14 cellular contexts compared by ENCODE assay signal in the genomic region with DNA sequence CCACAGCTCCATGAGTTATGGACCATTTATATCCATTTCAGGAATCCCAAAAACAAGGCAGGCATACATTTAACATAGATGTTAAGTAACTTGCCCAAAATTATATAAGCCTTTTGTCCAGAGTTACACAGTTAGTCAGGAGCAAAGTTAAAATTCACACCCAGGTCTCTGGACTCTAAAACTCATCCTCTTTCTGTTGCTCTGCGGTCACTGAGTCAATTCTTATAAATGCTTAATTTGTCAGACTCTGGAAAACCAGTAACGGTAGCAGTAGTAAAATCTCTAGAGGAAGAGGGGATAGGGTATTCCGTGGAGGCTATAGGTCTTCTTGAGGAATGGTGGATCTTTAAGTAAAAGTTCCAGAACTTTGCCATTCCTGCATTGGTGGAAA.
DNase-seq lines count a peak whose midpoint lies in the region; ATAC-seq and TF ChIP-seq lines count a peak whose summit lies in the region.
"Had no signal": no experiment of that assay in that cellular context is flagged by ENCODE, and none has a peak within 500 bp of the region (broad histone marks: within the 10 kb centered on the region; RNA-seq: fewer than 3 reads in every experiment).

No MANE protein-coding gene starts in this region.

- H3K4me1 Mint-ChIP-seq in natural killer cell: peaks cover 49 to 58% of the 10 kb centered on the region in 2 donors
- peaks cover 38% of the 10 kb centered on the region for H3K4me1 Mint-ChIP-seq in activated naive CD4-positive, alpha-beta T cell treated with anti-CD3 and anti-CD28 coated beads for 36 hours (ENCODE audit: low read depth)

- H3K27me3 ChIP-seq in BLaER1 treated with 17β-estradiol and CSF1 and Interleukin-3, amounts not matched to agents 10 nM and 100 nM: no peaks in the 10 kb centered on the region
- H3K27me3 ChIP-seq in HAP-1 (ENCODE audit: low read depth) (no peaks in the 10 kb centered on the region), BE2C (no peaks in the 10 kb centered on the region)
- H3K27me3 ChIP-seq: sigmoid colon had no signal

- peak overlapping the region in 2 of 11 experiments; percentile 49 to 52; a peak in 3 of 22 replicates for H3K9ac ChIP-seq in BLaER1 treated with 17β-estradiol and CSF1 and Interleukin-3, amounts not matched to agents 10 nM and 100 nM

- peak overlapping the region in 1 of 2 donors; percentile 86 for H3K27ac Mint-ChIP-seq in natural killer cell
- no peak overlapping the region for H3K27ac Mint-ChIP-seq in activated naive CD4-positive, alpha-beta T cell treated with anti-CD3 and anti-CD28 coated beads for 36 hours

- H3K4me3 Mint-ChIP-seq in natural killer cell: peak overlapping the region; percentile 59
- no peak overlapping the region for H3K4me3 Mint-ChIP-seq in activated naive CD4-positive, alpha-beta T cell treated with anti-CD3 and anti-CD28 coated beads for 36 hours
- H3K4me3 Mint-ChIP-seq: brain had no signal

- TF ChIP-seq CTCF in natural killer cell (IDR thresholded peaks at IDR 0.05): no peak
- TF ChIP-seq CTCF in BE2C (IDR thresholded peaks at IDR 0.05; ENCODE audit: low read depth, low read length): no peak

- H3K36me3 ChIP-seq in BLaER1 treated with 17β-estradiol and CSF1 and Interleukin-3, amounts not matched to agents 10 nM and 100 nM: no peaks in the 10 kb centered on the region
- H3K36me3 ChIP-seq in HAP-1 (replicated peaks) (no peaks in the 10 kb centered on the region), BE2C (no peaks in the 10 kb centered on the region)
- H3K36me3 ChIP-seq: sigmoid colon had no signal

- CTCF ChIA-PET in activated naive CD4-positive, alpha-beta T cell treated with anti-CD3 and anti-CD28 coated beads for 36 hours (lab: Charles Lee): no interaction called here

- DNase-seq in natural killer cell (no peak), NCI-H446 (lab: John Stamatoyannopoulos, UW) (no peak), HAP-1 (ENCODE audit: low spot score in 2 of 2) (no peak), BE2C (no peak)
- no peak for DNase-seq in activated naive CD4-positive, alpha-beta T cell treated with anti-CD3 and anti-CD28 coated beads for 36 hours
- DNase-seq: activated naive CD4-positive, alpha-beta T cell; NCI-H2171; SIG-M5; sigmoid colon had no signal

- intact Hi-C loops in natural killer cell (cut with micrococcal nuclease): loop anchor here (5.0 to 10.0 kb wide), 2 partner anchors 40 to 103 kb away; no protein-coding TSS in a partner anchor
- intact Hi-C loops in activated naive CD4-positive, alpha-beta T cell treated with anti-CD3 and anti-CD28 coated beads for 36 hours (cut with micrococcal nuclease): loop anchor here (5.0 kb wide), 3 partner anchors 40 to 190 kb away; no protein-coding TSS in a partner anchor

- ATAC-seq in GM19452 (IDR thresholded peaks at IDR 0.05; ENCODE audit: unreplicated experiment) (peak; percentile 28), HG03521 (IDR thresholded peaks at IDR 0.05; ENCODE audit: unreplicated experiment) (peak; percentile 4), natural killer cell (no peak)

- in situ Hi-C loops in HAP-1 (cut with MboI; ENCODE audit: low sequenced_read_pairs): no loop called here

- no peaks in the 10 kb centered on the region for H4K20me1 ChIP-seq in BLaER1 treated with 17β-estradiol and CSF1 and Interleukin-3, amounts not matched to agents 10 nM and 100 nM

- H3K36me3 Mint-ChIP-seq in natural killer cell: no peaks in the 10 kb centered on the region
- H3K36me3 Mint-ChIP-seq in activated naive CD4-positive, alpha-beta T cell treated with anti-CD3 and anti-CD28 coated beads for 36 hours (ENCODE audit: low read depth): no peaks in the 10 kb centered on the region
- H3K36me3 Mint-ChIP-seq: brain had no signal

- no peaks in the 10 kb centered on the region for H3K9me3 Mint-ChIP-seq in natural killer cell
- no peaks in the 10 kb centered on the region for H3K9me3 Mint-ChIP-seq in activated naive CD4-positive, alpha-beta T cell treated with anti-CD3 and anti-CD28 coated beads for 36 hours
- H3K9me3 Mint-ChIP-seq: brain had no signal

- peak overlapping the region; percentile 60 to 88 (median 82) for H3K4me2 ChIP-seq in BLaER1 treated with 17β-estradiol and CSF1 and Interleukin-3, amounts not matched to agents 10 nM and 100 nM

- peak overlapping the region in 8 of 11 experiments; percentile 52 to 75 (median 68); a peak in 15 of 22 replicates for H3K27ac ChIP-seq in BLaER1 treated with 17β-estradiol and CSF1 and Interleukin-3, amounts not matched to agents 10 nM and 100 nM

- no peaks in the 10 kb centered on the region for H3K9me3 ChIP-seq in BLaER1 treated with 17β-estradiol and CSF1 and Interleukin-3, amounts not matched to agents 10 nM and 100 nM (replicated peaks in 1 of 11)
- H3K9me3 ChIP-seq in HAP-1: no peaks in the 10 kb centered on the region
- H3K9me3 ChIP-seq in BE2C: no peaks in the 10 kb centered on the region
- H3K9me3 ChIP-seq: sigmoid colon had no signal

- peaks cover 31 to 58% (median 47%) of the 10 kb centered on the region in 10 experiments for H3K4me1 ChIP-seq in BLaER1 treated with 17β-estradiol and CSF1 and Interleukin-3, amounts not matched to agents 10 nM and 100 nM
- H3K4me1 ChIP-seq in HAP-1 (peaks cover under 1% of the 10 kb centered on the region), BE2C (peaks cover 5% of the 10 kb centered on the region)

- no peak overlapping the region for H3K4me3 ChIP-seq in BLaER1 treated with 17β-estradiol and CSF1 and Interleukin-3, amounts not matched to agents 10 nM and 100 nM
- H3K4me3 ChIP-seq in HAP-1 (no peak overlapping the region), BE2C (ENCODE audit: low read depth, low read length) (no peak overlapping the region)
- H3K4me3 ChIP-seq: lung, sigmoid colon had no signal

- peaks cover 0 to 12% of the 10 kb centered on the region in 2 donors for H3K27me3 Mint-ChIP-seq in natural killer cell (ENCODE audit: low read depth in 2 of 2)
- H3K27me3 Mint-ChIP-seq in activated naive CD4-positive, alpha-beta T cell treated with anti-CD3 and anti-CD28 coated beads for 36 hours (ENCODE audit: low read depth): no peaks in the 10 kb centered on the region
- H3K27me3 Mint-ChIP-seq: brain had no signal

Comparison
In these comparisons a context has a peak if more than half of its experiments do, and no peak if none do; other contexts are left out.
1. ATAC-seq: peak in GM19452 (single experiment) and HG03521 (single experiment); none in natural killer cell (0 of 3).